1 cellular context compared by ENCODE assay signal in genomic region chr1:147558045-147558444, GRCh38.
TF ChIP-seq lines count a peak whose summit lies in the region.

No MANE protein-coding gene starts in this region.

TF ChIP-seq in H1, 55 proteins besides CTCF, POLR2A, EP300 and RAD21:
- no peak for TF ChIP-seq SRF (IDR thresholded peaks at IDR 0.05; ENCODE audit: low read depth, low read length)
- TF ChIP-seq SP4 (IDR thresholded peaks at IDR 0.05; ENCODE audit: low read length), result no peak
- TF ChIP-seq EZH2 (IDR thresholded peaks at IDR 0.05; ENCODE audit: low read depth, low read length, severe bottlenecking), result no peak
- no peak for TF ChIP-seq ATF3 (IDR thresholded peaks at IDR 0.05; ENCODE audit: insufficient read depth, low read depth, low read length)
- no peak for TF ChIP-seq BCL11A (IDR thresholded peaks at IDR 0.05; ENCODE audit: low read depth in 2 of 2, low read length in 2 of 2)
- TF ChIP-seq ZNF274 (IDR thresholded peaks at IDR 0.05; ENCODE audit: borderline replicate concordance, extremely low read depth, low read length), result no peak
- TF ChIP-seq EGR1 (IDR thresholded peaks at IDR 0.05; ENCODE audit: borderline replicate concordance, low read depth, low read length), result no peak
- TF ChIP-seq SIX5 (IDR thresholded peaks at IDR 0.05; ENCODE audit: low read depth, low read length), result no peak
- no peak for TF ChIP-seq BACH1 (IDR thresholded peaks at IDR 0.05; ENCODE audit: low read length)
- no peak for TF ChIP-seq E2F6 (IDR thresholded peaks at IDR 0.05)
- TF ChIP-seq HDAC2 (IDR thresholded peaks at IDR 0.05; ENCODE audit: borderline replicate concordance in 1 of 2, low read depth in 2 of 2, low read length in 2 of 2), result no peak
- TF ChIP-seq TAF1 (IDR thresholded peaks at IDR 0.05; ENCODE audit: low read depth, low read length), result no peak
- no peak for TF ChIP-seq TBP (IDR thresholded peaks at IDR 0.05; ENCODE audit: low read depth, low read length)
- no peak for TF ChIP-seq MAFK (IDR thresholded peaks at IDR 0.05; ENCODE audit: low read depth, low read length)
